24 cellular contexts compared by ENCODE assay signal in the genomic region with DNA sequence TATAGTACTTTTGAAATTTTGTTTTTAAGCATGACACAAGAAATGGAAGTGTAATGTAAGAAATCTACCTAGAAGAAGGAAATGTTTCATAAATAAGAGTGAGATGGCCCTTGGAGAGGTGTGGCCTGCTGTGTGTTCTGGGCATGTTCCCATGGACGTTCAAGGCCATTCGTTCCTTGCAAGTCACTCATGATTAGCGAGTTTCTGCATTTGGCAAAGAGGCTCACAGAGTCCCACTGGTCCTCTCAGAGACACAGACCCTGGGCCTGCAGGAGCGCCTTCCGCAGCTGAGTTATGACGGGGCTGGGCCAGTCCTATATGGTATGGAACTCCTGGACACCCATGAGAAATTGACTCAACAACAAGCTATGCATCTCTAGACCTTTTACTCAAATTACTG. TPM values are rescaled to one million over a fixed set of nuclear protein-coding genes. Genes with fewer than 3 reads are reported as not detected.
"Had no signal": no experiment of that assay in that cellular context is flagged by ENCODE, and none has a peak within 500 bp of the region (broad histone marks: within the 10 kb centered on the region; RNA-seq: fewer than 3 reads in every experiment).

No MANE protein-coding gene starts in this region.

- H3K27ac ChIP-seq: Peyer's patch, RWPE1, SJCRH30, VCaP had no signal

- H3K9ac ChIP-seq: SK-N-SH had no signal

- H3K4me3 ChIP-seq: Peyer's patch, SJCRH30 had no signal

- H3K4me1 ChIP-seq: Peyer's patch, SJCRH30 had no signal

- H3K9me3 ChIP-seq: Peyer's patch, SK-N-SH had no signal

- H3K36me3 ChIP-seq: Peyer's patch, SJCRH30 had no signal

- DNase-seq: activated CD4-positive, alpha-beta memory T cell treated with anti-CD3 and anti-CD28 coated beads for 36 hours; activated CD4-positive, alpha-beta T cell treated with anti-CD3 and anti-CD28 coated beads, Interleukin-2, amount 10 ng/mL, durations not matched to agents 7 days and 5 days; activated CD4-positive, CD25-positive, alpha-beta regulatory T cell; activated naive CD4-positive, alpha-beta T cell; activated T-cell treated with anti-CD3 and anti-CD28 coated beads for 4 hours; activated T-cell treated with anti-CD3 and anti-CD28 coated beads, Interleukin-2, amount 50 U/mL, for 48 hours; amygdala; MM.1S; NCI-H1105; NCI-H1436; NCI-H1694 treated with DMSO at 0.1 percent for 48 hours; NCI-H2029 treated with DMSO at 0.1 percent for 48 hours; NCI-H510A treated with DMSO at 0.1 percent for 48 hours; NCI-H69; Right ventricle myocardium superior; SJCRH30; SK-N-SH; T-helper 1 cell had no signal

- H3K27me3 ChIP-seq: Peyer's patch, SJCRH30 had no signal

- H3K4me2 ChIP-seq: SK-N-SH had no signal

RNA-seq across cellular contexts. Expression of a gene that starts 7.2 kb away (rescaled TPM):
- total RNA-seq: activated CD4-positive, alpha-beta memory T cell treated with anti-CD3 and anti-CD28 coated beads for 36 hours; activated CD4-positive, alpha-beta T cell treated with anti-CD3 and anti-CD28 coated beads, Interleukin-2, amount 10 ng/mL, durations not matched to agents 7 days and 5 days; activated CD8-positive, alpha-beta memory T cell treated with anti-CD3 and anti-CD28 coated beads for 36 hours; activated T-helper 2 cell treated with anti-CD3 and anti-CD28 coated beads, Interferon-gamma antibody, Interleukin-2, Interleukin-4, amounts not matched to agents 10 μg/mL and 5 μg/mL and 100 μg/mL, durations not matched to agents 14 hours and 24 hours and 36 hours; T-helper 2 cell treated with Interferon-gamma antibody and Interleukin-4, amounts not matched to agents 100 ng/mL and 5 ng/mL, for 36 hours had no signal
